8 cellular contexts compared by ENCODE assay signal in the genomic region with DNA sequence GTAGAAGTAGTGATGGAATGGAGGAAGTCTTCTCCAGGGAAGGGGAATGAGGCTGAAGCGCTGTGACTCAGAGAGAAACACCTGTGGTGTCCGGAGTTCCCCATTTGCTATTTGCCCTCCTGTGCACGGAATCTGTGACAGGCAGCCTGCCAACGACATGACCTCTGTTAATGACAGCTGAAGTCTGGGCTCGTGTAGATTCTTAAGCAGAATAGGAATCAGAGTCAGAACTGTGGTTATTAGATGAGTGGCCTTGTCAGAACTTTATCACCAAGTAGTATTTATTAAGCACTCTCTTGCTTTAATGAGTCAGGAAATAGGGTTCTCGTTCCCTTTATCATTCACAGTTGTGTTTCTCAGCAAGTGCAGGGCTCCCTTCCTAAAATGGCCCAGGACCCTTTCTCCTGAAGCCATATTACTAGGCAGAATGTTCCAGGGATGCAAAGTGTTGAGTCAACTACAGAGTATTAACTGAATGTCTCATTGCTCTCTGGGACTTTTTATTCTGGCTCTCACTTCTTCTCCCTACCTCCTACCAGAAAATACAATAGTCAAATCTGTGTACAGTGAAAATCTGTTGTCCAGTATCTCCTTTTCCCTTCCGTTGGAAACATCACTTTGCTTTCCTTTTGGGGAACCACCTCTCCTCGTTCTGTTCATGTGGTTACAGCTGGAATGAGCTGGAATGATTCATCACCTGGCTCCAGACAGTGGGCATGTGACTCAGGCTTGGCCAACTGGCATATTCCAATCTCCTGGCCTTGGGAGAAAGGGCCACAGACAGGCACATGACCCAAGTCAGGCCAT.
DNase-seq lines count a peak whose midpoint lies in the region; ATAC-seq and TF ChIP-seq lines count a peak whose summit lies in the region.

No MANE protein-coding gene starts in this region.

- H3K27ac ChIP-seq in AG04450 (ENCODE audit: low read depth, low read length), result peak overlapping the region; percentile 68

- H3K9me3 ChIP-seq in AG04450 (ENCODE audit: control insufficient read depth, insufficient read depth, low read length), result no peaks in the 10 kb centered on the region; the same call in 1 of the 2 replicates
- peaks cover 6% of the 10 kb centered on the region for H3K9me3 ChIP-seq in T-helper 17 cell (ENCODE audit: control insufficient read depth, low read length, poor library complexity, severe bottlenecking)

- no peak overlapping the region for H3K4me3 Mint-ChIP-seq in T-helper 17 cell

- peaks cover 10% of the 10 kb centered on the region for H3K4me1 Mint-ChIP-seq in T-helper 17 cell

- peak; percentile 84 for ATAC-seq in GM19043 (IDR thresholded peaks at IDR 0.05; ENCODE audit: low read depth, unreplicated experiment)
- ATAC-seq in HG03103 (IDR thresholded peaks at IDR 0.05; ENCODE audit: low read depth, unreplicated experiment), result peak; percentile 85
- ATAC-seq in T-helper 17 cell, result peak; percentile 81

- H3K27me3 Mint-ChIP-seq in T-helper 17 cell, result peaks cover 4% of the 10 kb centered on the region

- H3K36me3 Mint-ChIP-seq in T-helper 17 cell (ENCODE audit: low read depth), result no peaks in the 10 kb centered on the region

- H3K4me3 ChIP-seq in AG04450 (ENCODE audit: low read depth, low read length) (no peak overlapping the region), fibroblast of pulmonary artery (replicated peaks; ENCODE audit: low read depth, low read length) (no peak overlapping the region)

- peak; percentile 65 for DNase-seq in AG04450 (ENCODE audit: low read depth, low spot score)
- no peak for DNase-seq in T-helper 17 cell
- DNase-seq in fibroblast of pulmonary artery (ENCODE audit: low read depth), result peak; percentile 91
- peak; percentile 45 to 61 for DNase-seq in stimulated activated CD4-positive, alpha-beta T cell treated with anti-CD3 and anti-CD28 coated beads, Interleukin-2, amount 100 ng/mL, for 24 hours
- no peak for DNase-seq in NCI-H146 (lab: John Stamatoyannopoulos, UW)
- no peak for DNase-seq in NCI-H1436 treated with DMSO at 0.1 percent for 48 hours (lab: John Stamatoyannopoulos, UW)

- H3K27ac Mint-ChIP-seq in T-helper 17 cell, result peak overlapping the region; percentile 29

- no peaks in the 10 kb centered on the region for H3K27me3 ChIP-seq in AG04450 (ENCODE audit: control insufficient read depth, insufficient read depth, low read length)

- POLR2A ChIA-PET in AG04450 (lab: Yijun Ruan, JAX), result interaction anchor here (1.6 kb wide), 1 partner anchor 232 kb away, joined by 7 read pairs; no protein-coding TSS in a partner anchor

- TF ChIP-seq CTCF in AG04450 (IDR thresholded peaks at IDR 0.05; ENCODE audit: low read depth, low read length), result no peak
- no peak for TF ChIP-seq CTCF in fibroblast of pulmonary artery (IDR thresholded peaks at IDR 0.05; ENCODE audit: low read length, missing control alignments)

- CTCF ChIA-PET in AG04450 (lab: Charles Lee), result interaction anchor here (0.6 kb wide), 1 partner anchor 242 kb away, joined by 4 read pairs; no protein-coding TSS in a partner anchor

Comparison
In these comparisons a context has a peak if more than half of its experiments do, and no peak if none do; other contexts are left out.
1. DNase-seq: peak in AG04450 (single experiment), fibroblast of pulmonary artery (single experiment) and stimulated activated CD4-positive, alpha-beta T cell treated with anti-CD3 and anti-CD28 coated beads, Interleukin-2, amount 100 ng/mL, for 24 hours (2 of 2); none in T-helper 17 cell (0 of 3), NCI-H146 (single experiment) and NCI-H1436 treated with DMSO at 0.1 percent for 48 hours (single experiment).
2. Peak in every context shown above with its lines, with median percentiles within 50 percentile points of each other: ATAC-seq.